In genomic region chr5:147487031-147487750, GRCh38 we compare ENCODE assay signal across 30 cellular contexts. TPM values are rescaled to one million over a fixed set of nuclear protein-coding genes. Genes with fewer than 3 reads are reported as not detected.
DNase-seq lines count a peak whose midpoint lies in the region; ATAC-seq and TF ChIP-seq lines count a peak whose summit lies in the region.
"Had no signal": no experiment of that assay in that cellular context is flagged by ENCODE, and none has a peak within 500 bp of the region (broad histone marks: within the 10 kb centered on the region; RNA-seq: fewer than 3 reads in every experiment).

No MANE protein-coding gene starts in this region.

- H3K36me3 Mint-ChIP-seq in endodermal cell (ENCODE audit: low read depth) = no peaks in the 10 kb centered on the region
- H3K36me3 Mint-ChIP-seq: activated CD8-positive, alpha-beta memory T cell treated with anti-CD3 and anti-CD28 coated beads, Interleukin-2, amount 10 ng/mL, durations not matched to agents 7 days and 5 days; activated naive CD8-positive, alpha-beta T cell treated with anti-CD3 and anti-CD28 coated beads, Interleukin-2, amount 10 ng/mL, durations not matched to agents 7 days and 5 days; stimulated activated naive B cell treated with anti-CD40 and anti-IgM and Interleukin-4, amounts not matched to agents 10 μg/mL and 1 μg/mL and 100 μg/mL, for 72 hours had no signal

- H3K4me3 Mint-ChIP-seq in endodermal cell = no peak overlapping the region
- H3K4me3 Mint-ChIP-seq: activated CD8-positive, alpha-beta memory T cell treated with anti-CD3 and anti-CD28 coated beads, Interleukin-2, amount 10 ng/mL, durations not matched to agents 7 days and 5 days; activated naive CD8-positive, alpha-beta T cell treated with anti-CD3 and anti-CD28 coated beads, Interleukin-2, amount 10 ng/mL, durations not matched to agents 7 days and 5 days; activated T-cell treated with anti-CD3 and anti-CD28 coated beads, Interleukin-2, amount 50 U/mL, for 4 hours; effector memory CD8-positive, alpha-beta T cell; naive thymus-derived CD8-positive, alpha-beta T cell; stimulated activated naive B cell treated with anti-CD40 and anti-IgM and Interleukin-4, amounts not matched to agents 10 μg/mL and 1 μg/mL and 100 μg/mL, for 72 hours had no signal

- H3K36me3 ChIP-seq in heart right ventricle = no peaks in the 10 kb centered on the region
- no peaks in the 10 kb centered on the region for H3K36me3 ChIP-seq in endodermal cell (ENCODE audit: control insufficient read depth, insufficient read depth, low read length)
- H3K36me3 ChIP-seq in lower lobe of right lung = no peaks in the 10 kb centered on the region
- no peaks in the 10 kb centered on the region for H3K36me3 ChIP-seq in uterus
- H3K36me3 ChIP-seq in upper lobe of right lung = no peaks in the 10 kb centered on the region
- H3K36me3 ChIP-seq: left lung, Peyer's patch, suprapubic skin, upper lobe of left lung had no signal

- no peaks in the 10 kb centered on the region for H3K9me3 Mint-ChIP-seq in endodermal cell
- H3K9me3 Mint-ChIP-seq: activated naive CD8-positive, alpha-beta T cell treated with anti-CD3 and anti-CD28 coated beads, Interleukin-2, amount 10 ng/mL, durations not matched to agents 7 days and 5 days; activated T-cell treated with anti-CD3 and anti-CD28 coated beads, Interleukin-2, amount 50 U/mL, for 4 hours; effector memory CD8-positive, alpha-beta T cell had no signal

- H3K27me3 ChIP-seq in heart right ventricle = peaks cover 0 to 5% (median 0%) of the 10 kb centered on the region in 7 donors
- no peaks in the 10 kb centered on the region for H3K27me3 ChIP-seq in endodermal cell (ENCODE audit: control insufficient read depth, insufficient read depth, low read length, poor library complexity, severe bottlenecking)
- no peaks in the 10 kb centered on the region for H3K27me3 ChIP-seq in lower lobe of right lung (ENCODE audit: low read depth)
- no peaks in the 10 kb centered on the region for H3K27me3 ChIP-seq in uterus
- H3K27me3 ChIP-seq in upper lobe of right lung = no peaks in the 10 kb centered on the region
- H3K27me3 ChIP-seq: left lung, Peyer's patch, suprapubic skin, upper lobe of left lung had no signal

- H3K4me3 ChIP-seq in heart right ventricle (no peak overlapping the region), endodermal cell (ENCODE audit: low read length) (no peak overlapping the region), lower lobe of right lung (no peak overlapping the region), uterus (no peak overlapping the region), upper lobe of right lung (no peak overlapping the region)
- H3K4me3 ChIP-seq: coronary artery, left lung, Peyer's patch, skin epidermis, suprapubic skin, upper lobe of left lung had no signal

- WGBS in heart right ventricle, 2 donors = 55 to 58% methylated on average over 4 of the region's 4 CpGs
- 69 to 77% methylated on average over 4 of the region's 4 CpGs for WGBS in endodermal cell (ENCODE audit: insufficient coverage in 1 of 2, insufficient read length in 1 of 2), 2 experiments

- intact Hi-C loops in heart right ventricle (cut with DNase I) = no loop called here
- intact Hi-C loops in left ventricle myocardium superior (cut with micrococcal nuclease) = no loop called here
- intact Hi-C loops in lower lobe of right lung (cut with DNase I) = no loop called here
- intact Hi-C loops in uterus (cut with DNase I; ENCODE audit: low total_unique reads) = no loop called here
- intact Hi-C loops in upper lobe of right lung (cut with DNase I) = no loop called here

- peaks cover 36% of the 10 kb centered on the region for H3K4me1 Mint-ChIP-seq in endodermal cell
- H3K4me1 Mint-ChIP-seq: activated CD8-positive, alpha-beta memory T cell treated with anti-CD3 and anti-CD28 coated beads, Interleukin-2, amount 10 ng/mL, durations not matched to agents 7 days and 5 days; activated naive CD8-positive, alpha-beta T cell treated with anti-CD3 and anti-CD28 coated beads, Interleukin-2, amount 10 ng/mL, durations not matched to agents 7 days and 5 days had no signal

- H3K27ac Mint-ChIP-seq in endodermal cell = peak overlapping the region; percentile 0
- H3K27ac Mint-ChIP-seq: activated CD8-positive, alpha-beta memory T cell treated with anti-CD3 and anti-CD28 coated beads, Interleukin-2, amount 10 ng/mL, durations not matched to agents 7 days and 5 days; activated naive CD8-positive, alpha-beta T cell treated with anti-CD3 and anti-CD28 coated beads, Interleukin-2, amount 10 ng/mL, durations not matched to agents 7 days and 5 days; effector memory CD8-positive, alpha-beta T cell; stimulated activated naive B cell treated with anti-CD40 and anti-IgM and Interleukin-4, amounts not matched to agents 10 μg/mL and 1 μg/mL and 100 μg/mL, for 72 hours had no signal

- no peak overlapping the region for H3K9ac ChIP-seq in endodermal cell (ENCODE audit: extremely low read depth, low read length, poor library complexity, severe bottlenecking)

- TF ChIP-seq CTCF in heart right ventricle (IDR thresholded peaks at IDR 0.05) (no peak), endodermal cell (conservative IDR thresholded peaks at IDR 0.05) (no peak), lower lobe of right lung (IDR thresholded peaks at IDR 0.05) (no peak), uterus (IDR thresholded peaks at IDR 0.05) (no peak), upper lobe of right lung (IDR thresholded peaks at IDR 0.05) (no peak)

- TF ChIP-seq POLR2A in uterus (IDR thresholded peaks at IDR 0.05) = no peak

- H3K4me1 ChIP-seq in heart right ventricle (peaks cover 9 to 77% (median 42%) of the 10 kb centered on the region in 9 donors), endodermal cell (ENCODE audit: control insufficient read depth, insufficient read depth, low read length) (no peaks in the 10 kb centered on the region), lower lobe of right lung (peaks cover 44% of the 10 kb centered on the region), uterus (peaks cover 0 to 17% of the 10 kb centered on the region in 2 donors), upper lobe of right lung (peaks cover 30% of the 10 kb centered on the region)

- H3K9me3 ChIP-seq in heart right ventricle (peaks cover 0 to 5% (median 0%) of the 10 kb centered on the region in 11 donors), endodermal cell (ENCODE audit: control insufficient read depth, low read length) (no peaks in the 10 kb centered on the region), lower lobe of right lung (no peaks in the 10 kb centered on the region), uterus (no peaks in the 10 kb centered on the region), upper lobe of right lung (no peaks in the 10 kb centered on the region)
- H3K9me3 ChIP-seq: left lung, Peyer's patch, suprapubic skin, upper lobe of left lung had no signal

- peak in 1 of 8 donors; percentile 9 for ATAC-seq in heart right ventricle
- ATAC-seq in left ventricle myocardium superior = no peak
- ATAC-seq in lower lobe of right lung = no peak
- ATAC-seq in HG03571 (IDR thresholded peaks at IDR 0.05; ENCODE audit: unreplicated experiment) = no peak
- no peak for ATAC-seq in upper lobe of right lung
- ATAC-seq: activated CD4-positive, CD25-positive, alpha-beta regulatory T cell treated with anti-CD3 and anti-CD28 coated beads, Interleukin-2, amount 50 U/mL, for 24 hours; activated CD8-positive, alpha-beta memory T cell treated with anti-CD3 and anti-CD28 coated beads, Interleukin-2, amount 10 ng/mL, durations not matched to agents 7 days and 5 days; activated T-cell treated with anti-CD3 and anti-CD28 coated beads, Interleukin-2, amount 50 U/mL, for 4 hours; effector memory CD8-positive, alpha-beta T cell; left lung; naive thymus-derived CD8-positive, alpha-beta T cell; stimulated activated naive B cell treated with anti-CD40 and anti-IgM and Interleukin-4, amounts not matched to agents 10 μg/mL and 1 μg/mL and 100 μg/mL, for 72 hours had no signal

- no peaks in the 10 kb centered on the region for H3K27me3 Mint-ChIP-seq in endodermal cell (ENCODE audit: insufficient read depth)
- H3K27me3 Mint-ChIP-seq: activated naive CD8-positive, alpha-beta T cell treated with anti-CD3 and anti-CD28 coated beads, Interleukin-2, amount 10 ng/mL, durations not matched to agents 7 days and 5 days had no signal

- DNase-seq in heart right ventricle (no peak), left ventricle myocardium superior (no peak), endodermal cell (no peak), lower lobe of right lung (no peak), uterus (no peak), NOMO-1 (lab: John Stamatoyannopoulos, UW; ENCODE audit: unreplicated experiment in 2 of 2) (no peak), upper lobe of right lung (no peak)
- DNase-seq: activated CD4-positive, alpha-beta T cell treated with anti-CD3 and anti-CD28 coated beads, Interleukin-2, amount 50 U/mL, for 4 hours; activated CD8-positive, alpha-beta memory T cell treated with anti-CD3 and anti-CD28 coated beads, Interleukin-2, amount 10 ng/mL, durations not matched to agents 7 days and 5 days; activated gamma-delta T cell treated with Interleukin-2 at 50 U/mL for 16 hours; activated naive CD8-positive, alpha-beta T cell treated with anti-CD3 and anti-CD28 coated beads, Interleukin-2, amount 10 ng/mL, durations not matched to agents 7 days and 5 days; activated T-cell treated with anti-CD3 and anti-CD28 coated beads, Interleukin-2, amount 50 U/mL, for 4 hours; Calu3; caudate nucleus; effector memory CD8-positive, alpha-beta T cell; islet precursor cell; left lung; naive thymus-derived CD8-positive, alpha-beta T cell; NCI-H187 treated with DMSO at 0.1 percent for 48 hours; occipital lobe; Peyer's patch; SHP77 treated with DMSO at 0.1 percent for 48 hours; stimulated activated naive B cell treated with anti-CD40 and anti-IgM and Interleukin-4, amounts not matched to agents 10 μg/mL and 1 μg/mL and 100 μg/mL, for 72 hours; T-helper 2 cell; upper lobe of left lung had no signal

- H3K27ac ChIP-seq in heart right ventricle (peak overlapping the region in 7 of 10 donors; percentile 16 to 93 (median 80)), endodermal cell (ENCODE audit: low read depth, low read length) (no peak overlapping the region), lower lobe of right lung (peak overlapping the region; percentile 27), uterus (peak overlapping the region; percentile 18 to 37), upper lobe of right lung (no peak overlapping the region)
- H3K27ac ChIP-seq: suprapubic skin had no signal

RNA-seq across cellular contexts. Expression of gene DPYSL3, which starts 22.7 kb away (rescaled TPM):
- total RNA-seq in heart right ventricle (10 to 100 TPM; 16.6 to 27.4 (median 21.0) TPM), left ventricle myocardium superior (19.5 TPM), endodermal cell (10 to 100 TPM; 76.3 to 98.6 TPM), lower lobe of right lung (45.7 TPM), uterus (100 to 1,000 TPM; 121 to 213 (median 168) TPM), upper lobe of right lung (52.8 TPM)
- 10 to 100 TPM; 15.2 to 15.8 TPM for polyA plus RNA-seq in heart right ventricle
- 208 TPM for polyA plus RNA-seq in endodermal cell (2013, experiment 1 of 2)
- polyA plus RNA-seq in endodermal cell (2013, experiment 2 of 2) = 208 TPM
- total RNA-seq: activated naive CD8-positive, alpha-beta T cell treated with anti-CD3 and anti-CD28 coated beads, Interleukin-2, amount 10 ng/mL, durations not matched to agents 7 days and 5 days; naive thymus-derived CD8-positive, alpha-beta T cell had no signal
- polyA plus RNA-seq: naive thymus-derived CD8-positive, alpha-beta T cell had no signal

Comparison
In these comparisons a context has a peak if more than half of its experiments do, and no peak if none do; other contexts are left out.
1. H3K27ac ChIP-seq: peak in heart right ventricle (7 of 10), lower lobe of right lung (single experiment) and uterus (2 of 2); none in endodermal cell (single experiment) and upper lobe of right lung (single experiment).